ENCODE assay signal across 1 cellular context in the genomic region with DNA sequence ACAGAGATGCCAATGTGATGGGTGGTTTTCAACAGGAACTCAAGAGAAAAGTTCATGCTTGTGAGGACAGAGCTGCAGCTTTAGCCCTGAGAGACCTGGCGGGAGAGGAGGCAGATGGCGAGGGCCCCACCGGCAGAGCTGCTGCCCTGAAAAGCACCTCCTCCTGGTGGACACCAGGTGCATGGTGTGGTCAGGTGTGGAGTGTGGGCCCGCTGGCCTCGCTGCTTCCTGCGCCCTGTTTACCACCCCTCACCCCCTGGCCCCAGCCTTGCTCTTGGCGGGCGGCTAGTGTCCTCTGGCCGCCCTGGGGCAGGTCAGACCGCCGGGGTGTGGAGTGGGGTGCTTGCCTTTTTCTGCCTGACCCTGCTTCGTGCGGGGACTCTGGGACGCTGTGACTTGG.
TF ChIP-seq lines count a peak whose summit lies in the region.

No MANE protein-coding gene starts in this region.

TF ChIP-seq in SK-N-SH treated with all-trans-retinoic acid at 6 μM for 48 hours, 23 proteins besides CTCF, POLR2A, EP300 and RAD21 (continued from another document):
- TF ChIP-seq CSDC2 (CRISPR knock-in tag; IDR thresholded peaks at IDR 0.05) (no peak), ZFP3 (CRISPR knock-in tag; IDR thresholded peaks at IDR 0.05) (no peak), GLIS3 (CRISPR knock-in tag; IDR thresholded peaks at IDR 0.05) (no peak), SNAI2 (CRISPR knock-in tag; IDR thresholded peaks at IDR 0.05) (no peak), RARB (CRISPR knock-in tag; IDR thresholded peaks at IDR 0.05) (no peak), ISL1 (CRISPR knock-in tag; IDR thresholded peaks at IDR 0.05) (no peak)
- TF ChIP-seq, protein P1, sequence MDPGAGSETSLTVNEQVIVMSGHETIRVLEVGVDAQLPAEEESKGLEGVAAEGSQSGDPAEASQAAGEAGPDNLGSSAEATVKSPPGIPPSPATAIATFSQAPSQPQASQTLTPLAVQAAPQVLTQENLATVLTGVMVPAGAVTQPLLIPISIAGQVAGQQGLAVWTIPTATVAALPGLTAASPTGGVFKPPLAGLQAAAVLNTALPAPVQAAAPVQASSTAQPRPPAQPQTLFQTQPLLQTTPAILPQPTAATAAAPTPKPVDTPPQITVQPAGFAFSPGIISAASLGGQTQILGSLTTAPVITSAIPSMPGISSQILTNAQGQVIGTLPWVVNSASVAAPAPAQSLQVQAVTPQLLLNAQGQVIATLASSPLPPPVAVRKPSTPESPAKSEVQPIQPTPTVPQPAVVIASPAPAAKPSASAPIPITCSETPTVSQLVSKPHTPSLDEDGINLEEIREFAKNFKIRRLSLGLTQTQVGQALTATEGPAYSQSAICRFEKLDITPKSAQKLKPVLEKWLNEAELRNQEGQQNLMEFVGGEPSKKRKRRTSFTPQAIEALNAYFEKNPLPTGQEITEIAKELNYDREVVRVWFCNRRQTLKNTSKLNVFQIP (CRISPR knock-in tag; IDR thresholded peaks at IDR 0.05; ENCODE audit: borderline replicate concordance, low read depth), result no peak
- TF ChIP-seq, protein P2, sequence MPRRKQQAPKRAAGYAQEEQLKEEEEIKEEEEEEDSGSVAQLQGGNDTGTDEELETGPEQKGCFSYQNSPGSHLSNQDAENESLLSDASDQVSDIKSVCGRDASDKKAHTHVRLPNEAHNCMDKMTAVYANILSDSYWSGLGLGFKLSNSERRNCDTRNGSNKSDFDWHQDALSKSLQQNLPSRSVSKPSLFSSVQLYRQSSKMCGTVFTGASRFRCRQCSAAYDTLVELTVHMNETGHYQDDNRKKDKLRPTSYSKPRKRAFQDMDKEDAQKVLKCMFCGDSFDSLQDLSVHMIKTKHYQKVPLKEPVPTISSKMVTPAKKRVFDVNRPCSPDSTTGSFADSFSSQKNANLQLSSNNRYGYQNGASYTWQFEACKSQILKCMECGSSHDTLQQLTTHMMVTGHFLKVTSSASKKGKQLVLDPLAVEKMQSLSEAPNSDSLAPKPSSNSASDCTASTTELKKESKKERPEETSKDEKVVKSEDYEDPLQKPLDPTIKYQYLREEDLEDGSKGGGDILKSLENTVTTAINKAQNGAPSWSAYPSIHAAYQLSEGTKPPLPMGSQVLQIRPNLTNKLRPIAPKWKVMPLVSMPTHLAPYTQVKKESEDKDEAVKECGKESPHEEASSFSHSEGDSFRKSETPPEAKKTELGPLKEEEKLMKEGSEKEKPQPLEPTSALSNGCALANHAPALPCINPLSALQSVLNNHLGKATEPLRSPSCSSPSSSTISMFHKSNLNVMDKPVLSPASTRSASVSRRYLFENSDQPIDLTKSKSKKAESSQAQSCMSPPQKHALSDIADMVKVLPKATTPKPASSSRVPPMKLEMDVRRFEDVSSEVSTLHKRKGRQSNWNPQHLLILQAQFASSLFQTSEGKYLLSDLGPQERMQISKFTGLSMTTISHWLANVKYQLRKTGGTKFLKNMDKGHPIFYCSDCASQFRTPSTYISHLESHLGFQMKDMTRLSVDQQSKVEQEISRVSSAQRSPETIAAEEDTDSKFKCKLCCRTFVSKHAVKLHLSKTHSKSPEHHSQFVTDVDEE (CRISPR knock-in tag; IDR thresholded peaks at IDR 0.05), result no peak
TF ChIP-seq in SK-N-SH treated with all-trans-retinoic acid at 6 μM for 48 hours: peak in this region for 0.
